Comparison of ENCODE assay signal across 24 cellular contexts in genomic region chrX:32572644-32573043, GRCh38.
DNase-seq lines count a peak whose midpoint lies in the region; ATAC-seq, FAIRE-seq and TF ChIP-seq lines count a peak whose summit lies in the region.
"Had no signal": no experiment of that assay in that cellular context is flagged by ENCODE, and none has a peak within 500 bp of the region (broad histone marks: within the 10 kb centered on the region; RNA-seq: fewer than 3 reads in every experiment).

No MANE protein-coding gene starts in this region.

- H3K4me3 ChIP-seq in bronchial epithelial cell (ENCODE audit: low read depth, low read length), result no peak overlapping the region
- H3K4me3 ChIP-seq: BLaER1 had no signal

- FAIRE-seq in bronchial epithelial cell (lab: Jason Lieb, UNC), result no peak
- FAIRE-seq: GM12892 had no signal

- no peak for ATAC-seq in HG02970 (IDR thresholded peaks at IDR 0.05; ENCODE audit: low FRiP score, unreplicated experiment)
- ATAC-seq: HCT116, Panc1, SK-N-SH treated with all-trans-retinoic acid at 6 μM for 48 hours had no signal

- DNase-seq in H4 (ENCODE audit: low spot score) (peak; percentile 2), M059J (ENCODE audit: low read depth) (peak; percentile 19), bronchial epithelial cell (ENCODE audit: low read depth) (peak; percentile 24), mesothelial cell of epicardium (ENCODE audit: low spot score in 2 of 2, unreplicated experiment in 2 of 2) (no peak), Kasumi-1 (lab: John Stamatoyannopoulos, UW) (no peak), SW480 (ENCODE audit: low spot score) (no peak), GDM1 (lab: John Stamatoyannopoulos, UW) (no peak)
- DNase-seq: CD4-positive, alpha-beta T cell; DND-41; GOT3; NCI-H1092; NCI-H1436; NCI-H187 treated with DMSO at 0.1 percent for 48 hours; NCI-H2107; NCI-H345; NCI-H524 treated with DMSO at 0.1 percent for 48 hours; NCI-H82 had no signal

- H3K27me3 ChIP-seq in bronchial epithelial cell (ENCODE audit: control insufficient read depth, insufficient read depth, low read length), result no peaks in the 10 kb centered on the region

- TF ChIP-seq CTCF in bronchial epithelial cell (IDR thresholded peaks at IDR 0.05; ENCODE audit: insufficient read depth, low read length, severe bottlenecking) (no peak), mesothelial cell of epicardium (IDR thresholded peaks at IDR 0.05; ENCODE audit: unreplicated experiment) (no peak)

- H3K4me1 Mint-ChIP-seq in mesothelial cell of epicardium, result peaks cover 22% of the 10 kb centered on the region

- H3K36me3 ChIP-seq in bronchial epithelial cell (ENCODE audit: control insufficient read depth, insufficient read depth, low read length), result no peaks in the 10 kb centered on the region
- H3K36me3 ChIP-seq: BLaER1 had no signal

- peaks cover 17% of the 10 kb centered on the region for H3K36me3 Mint-ChIP-seq in mesothelial cell of epicardium
- H3K36me3 Mint-ChIP-seq: IgD-negative memory B cell had no signal

- peaks cover 12% of the 10 kb centered on the region for H3K9me3 Mint-ChIP-seq in mesothelial cell of epicardium
- H3K9me3 Mint-ChIP-seq: CD4-positive, alpha-beta T cell; IgD-negative memory B cell had no signal

- no peak overlapping the region for H3K4me3 Mint-ChIP-seq in mesothelial cell of epicardium
- H3K4me3 Mint-ChIP-seq: CD4-positive, alpha-beta T cell; IgD-negative memory B cell had no signal

- H3K27me3 Mint-ChIP-seq in mesothelial cell of epicardium (ENCODE audit: low read depth), result no peaks in the 10 kb centered on the region
- H3K27me3 Mint-ChIP-seq: CD4-positive, alpha-beta T cell; IgD-negative memory B cell had no signal

- H3K27ac Mint-ChIP-seq in mesothelial cell of epicardium, result peak overlapping the region; percentile 43
- H3K27ac Mint-ChIP-seq: CD4-positive, alpha-beta T cell; IgD-negative memory B cell had no signal

Comparison
In these comparisons a context has a peak if more than half of its experiments do, and no peak if none do; other contexts are left out.
1. DNase-seq: peak in H4 (single experiment), M059J (single experiment) and bronchial epithelial cell (single experiment); none in mesothelial cell of epicardium (0 of 2), Kasumi-1 (0 of 2), SW480 (single experiment) and GDM1 (single experiment).